ENCODE assay signal across 11 cellular contexts in the genomic region with DNA sequence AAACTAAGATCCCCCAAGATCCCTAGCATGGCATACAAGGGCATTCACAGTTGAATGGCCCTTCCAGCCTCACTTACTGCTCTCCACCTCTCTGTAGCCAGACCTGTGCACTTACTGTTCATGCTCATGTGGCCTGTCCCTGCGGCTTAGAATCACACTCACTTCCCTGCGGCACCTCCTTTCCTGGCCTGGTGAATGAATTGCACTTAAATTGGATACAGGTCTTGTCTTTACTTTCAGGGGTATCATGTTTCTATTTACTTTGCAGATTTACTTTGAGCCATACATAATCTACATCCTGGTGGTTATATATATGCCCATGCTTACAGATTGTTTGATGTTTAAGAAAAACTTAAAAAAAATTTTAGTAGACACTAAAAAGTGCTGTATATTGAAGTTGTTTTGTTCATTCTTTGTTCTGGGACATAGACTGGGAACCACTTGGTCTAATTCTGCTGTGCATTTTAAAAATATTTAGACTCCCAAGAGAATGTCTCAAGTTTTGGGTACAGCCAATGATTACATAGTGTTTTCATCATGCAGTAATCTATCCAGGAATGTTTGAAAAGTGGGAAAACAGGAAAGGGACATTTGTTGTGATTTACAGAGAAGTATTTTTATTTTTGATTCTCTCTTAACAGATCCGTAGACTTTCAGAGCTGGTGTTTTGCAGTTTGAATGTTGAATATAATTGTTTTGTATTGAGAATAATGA.
DNase-seq lines count a peak whose midpoint lies in the region; TF ChIP-seq lines count a peak whose summit lies in the region.
"Had no signal": no experiment of that assay in that cellular context is flagged by ENCODE, and none has a peak within 500 bp of the region (broad histone marks: within the 10 kb centered on the region; RNA-seq: fewer than 3 reads in every experiment).

No MANE protein-coding gene starts in this region.

- TF ChIP-seq CTCF in esophagus muscularis mucosa (IDR thresholded peaks at IDR 0.05) (no peak), osteocyte (IDR thresholded peaks at IDR 0.05) (no peak), endothelial cell (IDR thresholded peaks at IDR 0.05; ENCODE audit: unreplicated experiment) (no peak)

- H3K4me3 Mint-ChIP-seq in osteocyte (ENCODE audit: unreplicated experiment) (no peak overlapping the region), endothelial cell (ENCODE audit: unreplicated experiment) (no peak overlapping the region)
- H3K4me3 Mint-ChIP-seq: naive thymus-derived CD4-positive, alpha-beta T cell had no signal

- peaks cover 26 to 94% (median 83%) of the 10 kb centered on the region in 4 donors for H3K36me3 ChIP-seq in esophagus muscularis mucosa

- DNase-seq in DMS153 (lab: John Stamatoyannopoulos, UW) (peak; percentile 12), NCI-H146 treated with DMSO at 0.1 percent for 48 hours (lab: John Stamatoyannopoulos, UW; ENCODE audit: unreplicated experiment) (peak; percentile 18), esophagus muscularis mucosa (ENCODE audit: extremely low spot score) (no peak), osteocyte (ENCODE audit: extremely low spot score, unreplicated experiment) (no peak), midbrain (lab: John Stamatoyannopoulos, UW) (no peak), endothelial cell (ENCODE audit: low spot score) (no peak), NCI-H2081 treated with DMSO at 0.1 percent for 48 hours (lab: John Stamatoyannopoulos, UW) (no peak)
- DNase-seq: naive thymus-derived CD4-positive, alpha-beta T cell; NCI-H1092 had no signal

- H3K27ac ChIP-seq in esophagus muscularis mucosa (replicated peaks in 1 of 4) = peak overlapping the region in 3 of 4 donors; percentile 35 to 50 (median 39)
- H3K27ac ChIP-seq: cardiac muscle cell had no signal

- no peaks in the 10 kb centered on the region for H3K27me3 ChIP-seq in esophagus muscularis mucosa
- H3K27me3 ChIP-seq: cardiac muscle cell had no signal

- 75% methylated on average over 3 of the region's 3 CpGs for WGBS in esophagus muscularis mucosa

- no peaks in the 10 kb centered on the region for H3K9me3 Mint-ChIP-seq in osteocyte (ENCODE audit: unreplicated experiment)
- H3K9me3 Mint-ChIP-seq in endothelial cell (ENCODE audit: unreplicated experiment) = no peaks in the 10 kb centered on the region

- peak overlapping the region; percentile 74 for H3K27ac Mint-ChIP-seq in osteocyte (ENCODE audit: unreplicated experiment)
- H3K27ac Mint-ChIP-seq in endothelial cell (ENCODE audit: unreplicated experiment) = no peak overlapping the region

- peaks cover 24% of the 10 kb centered on the region for H3K4me1 Mint-ChIP-seq in osteocyte (ENCODE audit: unreplicated experiment)
- H3K4me1 Mint-ChIP-seq in endothelial cell (ENCODE audit: unreplicated experiment) = no peaks in the 10 kb centered on the region

- H3K9me3 ChIP-seq in esophagus muscularis mucosa = no peaks in the 10 kb centered on the region

- H3K4me3 ChIP-seq in esophagus muscularis mucosa = no peak overlapping the region
- H3K4me3 ChIP-seq: cardiac muscle cell, GM12878 had no signal

- no peaks in the 10 kb centered on the region for H3K4me1 ChIP-seq in esophagus muscularis mucosa

- H3K27me3 Mint-ChIP-seq in osteocyte (ENCODE audit: unreplicated experiment) = no peaks in the 10 kb centered on the region
- H3K27me3 Mint-ChIP-seq in endothelial cell (ENCODE audit: unreplicated experiment) = no peaks in the 10 kb centered on the region
- H3K27me3 Mint-ChIP-seq: naive thymus-derived CD4-positive, alpha-beta T cell had no signal

- intact Hi-C loops in esophagus muscularis mucosa (cut with DNase I) = no loop called here

- no peak for TF ChIP-seq POLR2A in esophagus muscularis mucosa (IDR thresholded peaks at IDR 0.05; ENCODE audit: low read depth)

- H3K36me3 Mint-ChIP-seq in osteocyte (ENCODE audit: unreplicated experiment) (peaks cover 33% of the 10 kb centered on the region), endothelial cell (ENCODE audit: low read depth, unreplicated experiment) (peaks cover 24% of the 10 kb centered on the region)

- TF ChIP-seq EP300 in esophagus muscularis mucosa (IDR thresholded peaks at IDR 0.05) = no peak

Comparison
In these comparisons a context has a peak if more than half of its experiments do, and no peak if none do; other contexts are left out.
1. DNase-seq: peak in DMS153 (single experiment) and NCI-H146 treated with DMSO at 0.1 percent for 48 hours (single experiment); none in esophagus muscularis mucosa (single experiment), osteocyte (single experiment), midbrain (single experiment), endothelial cell (single experiment) and NCI-H2081 treated with DMSO at 0.1 percent for 48 hours (single experiment).